8 cellular contexts compared by ENCODE assay signal in genomic region chr9:88388886-88389617, GRCh38. TPM values are rescaled to one million over a fixed set of nuclear protein-coding genes. Genes with fewer than 3 reads are reported as not detected.
A peak's percentile ranks its signal among the peaks of the same experiment; 100 is the strongest.
DNase-seq lines count a peak whose midpoint lies in the region; ATAC-seq and TF ChIP-seq lines count a peak whose summit lies in the region.

No MANE protein-coding gene starts in this region.

- TF ChIP-seq POLR2A in Peyer's patch (IDR thresholded peaks at IDR 0.05) (no peak), upper lobe of left lung (IDR thresholded peaks at IDR 0.05) (peak in 1 of 4 donors; percentile 42)

- H3K4me1 Mint-ChIP-seq in glutamatergic neuron (ENCODE audit: low read depth, unreplicated experiment): peaks cover 18% of the 10 kb centered on the region

- H3K4me3 Mint-ChIP-seq in glutamatergic neuron (ENCODE audit: unreplicated experiment): peak overlapping the region; percentile 92

- peak overlapping the region; percentile 89 to 98 (median 93) for H3K27ac ChIP-seq in Peyer's patch
- peak overlapping the region; percentile 70 for H3K27ac ChIP-seq in neutrophil
- H3K27ac ChIP-seq in upper lobe of left lung: peak overlapping the region; percentile 88 to 95 (median 92)

- H3K4me1 ChIP-seq in Peyer's patch (peaks cover 0 to 18% (median 0%) of the 10 kb centered on the region in 4 donors), neutrophil (ENCODE audit: control insufficient read depth in 1 of 2, insufficient read depth in 1 of 2, low read depth in 1 of 2, low read length in 1 of 2) (peaks cover 33% of the 10 kb centered on the region in 2 experiments), upper lobe of left lung (peaks cover 13 to 33% (median 19%) of the 10 kb centered on the region in 4 donors)

- 1% methylated on average over 36 to 38 of the region's 71 CpGs for WGBS in upper lobe of left lung, 2 donors

- TF ChIP-seq EP300 in upper lobe of left lung (IDR thresholded peaks at IDR 0.05): no peak

- peak; percentile 56 for DNase-seq in COLO668 (lab: John Stamatoyannopoulos, UW; ENCODE audit: unreplicated experiment)
- DNase-seq in Peyer's patch: peak; percentile 29 to 75 (median 60)
- DNase-seq in activated naive CD4-positive, alpha-beta T cell treated with anti-CD3 and anti-CD28 coated beads, Interleukin-2, amount 50 U/mL, for 16 hours: peak; percentile 46
- peak; percentile 80 for DNase-seq in glutamatergic neuron
- DNase-seq in upper lobe of left lung: peak; percentile 57 to 92

- H3K36me3 ChIP-seq in Peyer's patch (no peaks in the 10 kb centered on the region), neutrophil (no peaks in the 10 kb centered on the region), upper lobe of left lung (no peaks in the 10 kb centered on the region)

- H3K27me3 Mint-ChIP-seq in glutamatergic neuron (ENCODE audit: unreplicated experiment): peaks cover 14% of the 10 kb centered on the region

- peak; percentile 23 for ATAC-seq in GM19463 (IDR thresholded peaks at IDR 0.05; ENCODE audit: unreplicated experiment)
- peak; percentile 15 for ATAC-seq in HG03565 (IDR thresholded peaks at IDR 0.05; ENCODE audit: unreplicated experiment)
- ATAC-seq in upper lobe of left lung (ENCODE audit: low FRiP score in 2 of 2): peak; percentile 34 to 74

- H3K4me3 ChIP-seq in Peyer's patch: peak overlapping the region; percentile 86 to 98 (median 94)
- peak overlapping the region; percentile 58 to 73 for H3K4me3 ChIP-seq in neutrophil (ENCODE audit: low read depth in 1 of 2, low read length in 1 of 2)
- H3K4me3 ChIP-seq in upper lobe of left lung: peak overlapping the region; percentile 83 to 99 (median 91)

- H3K27ac Mint-ChIP-seq in glutamatergic neuron (ENCODE audit: unreplicated experiment): peak overlapping the region; percentile 97

- H3K9me3 Mint-ChIP-seq in glutamatergic neuron (ENCODE audit: unreplicated experiment): peaks cover 13% of the 10 kb centered on the region

- TF ChIP-seq CTCF in Peyer's patch (IDR thresholded peaks at IDR 0.05): no peak
- TF ChIP-seq CTCF in glutamatergic neuron (IDR thresholded peaks at IDR 0.05; ENCODE audit: partially characterized antibody, unreplicated experiment): no peak
- TF ChIP-seq CTCF in neutrophil (IDR thresholded peaks at IDR 0.05): no peak
- TF ChIP-seq CTCF in upper lobe of left lung (IDR thresholded peaks at IDR 0.05): peak in 1 of 6 experiments; percentile 38

- H3K9me3 ChIP-seq in Peyer's patch (no peaks in the 10 kb centered on the region), neutrophil (no peaks in the 10 kb centered on the region), upper lobe of left lung (no peaks in the 10 kb centered on the region)

- no peaks in the 10 kb centered on the region for H3K27me3 ChIP-seq in Peyer's patch
- H3K27me3 ChIP-seq in neutrophil: no peaks in the 10 kb centered on the region
- H3K27me3 ChIP-seq in upper lobe of left lung: no peaks in the 10 kb centered on the region

- H3K36me3 Mint-ChIP-seq in glutamatergic neuron (ENCODE audit: unreplicated experiment): no peaks in the 10 kb centered on the region

RNA-seq across cellular contexts. Expression of gene SPIN1, which starts 0.8 kb away (rescaled TPM):
- total RNA-seq in Peyer's patch (10 to 100 TPM; 48.9 to 57.8 (median 53.7) TPM), glutamatergic neuron (ENCODE audit: unreplicated experiment) (88.2 TPM), upper lobe of left lung (10 to 100 TPM; 29.3 to 66.4 (median 59.9) TPM)

Comparison
In these comparisons a context has a peak if more than half of its experiments do, and no peak if none do; other contexts are left out.
1. Peak in every context shown above with its lines: DNase-seq, ATAC-seq, H3K4me3 ChIP-seq and H3K27ac ChIP-seq.